In the genomic region with DNA sequence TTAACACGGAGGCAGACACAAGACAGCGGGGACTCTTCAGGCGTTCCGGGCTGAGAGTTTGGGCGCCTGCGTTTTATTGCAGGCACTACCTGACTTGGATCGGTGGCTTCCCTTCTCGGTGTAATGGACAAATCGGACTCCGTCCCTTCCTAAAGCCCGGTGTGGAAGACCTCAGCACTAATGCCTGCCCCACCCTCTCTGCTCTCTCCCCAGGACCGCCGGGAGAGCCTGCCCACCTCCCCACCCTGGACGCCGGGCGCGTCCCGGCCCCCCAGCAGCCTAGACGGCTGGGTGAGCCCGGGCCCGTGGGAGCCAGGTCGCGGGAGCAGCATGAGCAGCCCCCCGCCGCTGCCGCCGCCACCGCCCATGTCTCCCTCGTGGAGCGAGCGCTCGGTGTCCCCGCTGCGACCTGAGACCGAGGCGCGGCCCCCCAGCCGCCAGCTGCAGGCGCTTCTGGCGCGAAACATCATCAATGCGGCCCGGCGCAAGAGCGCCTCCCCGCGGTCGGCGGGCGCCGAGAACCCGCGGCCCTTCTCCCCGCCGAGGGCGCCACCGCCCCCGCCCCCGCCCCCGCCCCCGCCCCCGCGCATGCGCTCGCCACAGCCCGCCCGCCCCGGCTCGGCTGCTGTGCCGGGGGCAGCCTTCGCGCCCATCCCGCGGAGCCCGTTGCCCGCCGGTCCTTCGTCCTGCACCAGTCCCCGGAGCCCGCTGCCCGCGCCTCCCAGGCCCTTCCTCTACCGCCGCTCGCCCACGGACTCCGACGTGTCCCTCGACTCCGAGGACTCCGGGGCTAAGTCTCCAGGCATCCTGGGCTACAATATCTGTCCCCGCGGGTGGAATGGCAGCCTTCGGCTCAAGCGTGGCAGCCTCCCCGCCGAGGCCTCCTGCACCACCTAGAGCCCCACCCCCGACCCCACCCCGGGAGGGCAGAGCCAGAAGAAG, we compare ENCODE assay signal across 8 cellular contexts. TPM values are rescaled to one million over a fixed set of nuclear protein-coding genes. Genes with fewer than 3 reads are reported as not detected.
A peak's percentile ranks its signal among the peaks of the same experiment; 100 is the strongest.
DNase-seq lines count a peak whose midpoint lies in the region; FAIRE-seq and TF ChIP-seq lines count a peak whose summit lies in the region.

No MANE protein-coding gene starts in this region.

- H3K36me3 Mint-ChIP-seq in T-helper 2 cell treated with Interferon-gamma antibody and Interleukin-4, amounts not matched to agents 5 μg/mL and 100 μg/mL, for 36 hours (ENCODE audit: low read depth) = no peaks in the 10 kb centered on the region

- H3K4me3 ChIP-seq in astrocyte of the cerebellum (ENCODE audit: low read depth, low read length) = peak overlapping the region; percentile 45
- peak overlapping the region; percentile 68 for H3K4me3 ChIP-seq in iPS-18a (ENCODE audit: low read length)
- peak overlapping the region; percentile 33 to 43 for H3K4me3 ChIP-seq in small intestine (ENCODE audit: low read depth in 1 of 2, low read length in 2 of 2)

- peak overlapping the region; percentile 78 for H3K9ac ChIP-seq in iPS-18a (ENCODE audit: low read length)

- no peaks in the 10 kb centered on the region for H3K9me3 Mint-ChIP-seq in T-helper 2 cell treated with Interferon-gamma antibody and Interleukin-4, amounts not matched to agents 5 μg/mL and 100 μg/mL, for 36 hours

- peaks cover 6% of the 10 kb centered on the region for H3K4me1 Mint-ChIP-seq in T-helper 2 cell treated with Interferon-gamma antibody and Interleukin-4, amounts not matched to agents 5 μg/mL and 100 μg/mL, for 36 hours (ENCODE audit: low read depth)

- H3K27ac ChIP-seq in iPS-18a (ENCODE audit: low read length) (no peak overlapping the region), small intestine (ENCODE audit: low read depth in 1 of 2, low read length in 1 of 2) (peak overlapping the region in 1 of 2 donors; percentile 43)

- H3K36me3 ChIP-seq in iPS-18a (ENCODE audit: control insufficient read depth, low read depth, low read length) (no peaks in the 10 kb centered on the region), small intestine (ENCODE audit: control insufficient read depth in 2 of 2, insufficient read depth in 2 of 2, low read length in 2 of 2) (no peaks in the 10 kb centered on the region)

- peak; percentile 86 for TF ChIP-seq CTCF in GM10248 (IDR thresholded peaks at IDR 0.05; ENCODE audit: control extremely low read depth, extremely low read depth, low read depth, missing control alignments)
- peak; percentile 55 for TF ChIP-seq CTCF in astrocyte of the cerebellum (IDR thresholded peaks at IDR 0.05; ENCODE audit: low read depth, low read length, missing control alignments)

- no peaks in the 10 kb centered on the region for H3K9me3 ChIP-seq in iPS-18a (ENCODE audit: control insufficient read depth, low read depth, low read length)
- H3K9me3 ChIP-seq in small intestine (ENCODE audit: control insufficient read depth, low read depth) = no peaks in the 10 kb centered on the region

- 1 to 3% (median 2%) methylated on average over 50 to 99 of the region's 99 CpGs for WGBS in small intestine, 3 donors

- no peak for FAIRE-seq in small intestine (lab: Jason Lieb, UNC)
- FAIRE-seq in RCC 7860 (lab: Jason Lieb, UNC) = no peak

- H3K27ac Mint-ChIP-seq in T-helper 2 cell treated with Interferon-gamma antibody and Interleukin-4, amounts not matched to agents 5 μg/mL and 100 μg/mL, for 36 hours = peak overlapping the region; percentile 60

- peak overlapping the region; percentile 84 for H3K4me3 Mint-ChIP-seq in T-helper 2 cell treated with Interferon-gamma antibody and Interleukin-4, amounts not matched to agents 5 μg/mL and 100 μg/mL, for 36 hours

- H3K4me1 ChIP-seq in iPS-18a (ENCODE audit: control insufficient read depth, low read depth, low read length) (peaks cover 3% of the 10 kb centered on the region), small intestine (ENCODE audit: control insufficient read depth in 2 of 2, insufficient read depth in 1 of 2, low read depth in 1 of 2, low read length in 1 of 2) (no peaks in the 10 kb centered on the region)

- in situ Hi-C loops in astrocyte of the cerebellum (cut with HindIII; ENCODE audit: low sequenced_read_pairs) = loop anchor here (5.0 to 25.0 kb wide), 2 partner anchors 99 to 194 kb away; no protein-coding TSS in a partner anchor

- DNase-seq in GM10248 (ENCODE audit: extremely low spot score) = peak; percentile 92
- peak; percentile 38 for DNase-seq in HCEC 1CT
- peak; percentile 80 for DNase-seq in NAMALWA (ENCODE audit: low spot score)
- peak; percentile 68 for DNase-seq in T-helper 2 cell treated with Interferon-gamma antibody and Interleukin-4, amounts not matched to agents 5 μg/mL and 100 μg/mL, for 36 hours (ENCODE audit: low spot score)
- no peak for DNase-seq in astrocyte of the cerebellum (ENCODE audit: low read depth)
- peak; percentile 50 for DNase-seq in small intestine
- no peak for DNase-seq in RCC 7860 (ENCODE audit: low spot score)

- POLR2A ChIA-PET in GM10248 (lab: Yijun Ruan, JAX) = no interaction called here

- peaks cover 4% of the 10 kb centered on the region for H3K27me3 ChIP-seq in iPS-18a (ENCODE audit: control insufficient read depth, insufficient read depth, low read length)
- no peaks in the 10 kb centered on the region for H3K27me3 ChIP-seq in small intestine (ENCODE audit: control insufficient read depth in 2 of 2, insufficient read depth in 2 of 2, low read length in 2 of 2)

- CTCF ChIA-PET in GM10248 (lab: Yijun Ruan, JAX) = interaction anchor here (0.6 to 14.0 kb wide), 19 partner anchors 10 to 206 kb away, joined by 3 to 149 read pairs (median 4); a partner anchor contains a TSS

- H3K27me3 Mint-ChIP-seq in T-helper 2 cell treated with Interferon-gamma antibody and Interleukin-4, amounts not matched to agents 5 μg/mL and 100 μg/mL, for 36 hours (ENCODE audit: low read depth) = peaks cover 14% of the 10 kb centered on the region

RNA-seq across cellular contexts. Expression of a gene that starts 4.6 kb away (rescaled TPM):
- under 1 TPM; 0.27 to 0.45 (median 0.31) TPM for polyA plus RNA-seq in small intestine

RNA-seq across cellular contexts. Expression of a gene that starts 16.0 kb away (rescaled TPM):
- polyA plus RNA-seq in small intestine = 10 to 100 TPM; 23.2 to 34.4 (median 26.2) TPM

RNA-seq across cellular contexts. Expression of a gene that starts 44.4 kb away (rescaled TPM):
- polyA plus RNA-seq in small intestine = 10 to 100 TPM; 28.1 to 34.7 (median 29.5) TPM

Comparison
In these comparisons a context has a peak if more than half of its experiments do, and no peak if none do; other contexts are left out.
1. DNase-seq: peak in GM10248 (single experiment), HCEC 1CT (single experiment), NAMALWA (single experiment), T-helper 2 cell treated with Interferon-gamma antibody and Interleukin-4, amounts not matched to agents 5 μg/mL and 100 μg/mL, for 36 hours (single experiment) and small intestine (single experiment); none in astrocyte of the cerebellum (single experiment) and RCC 7860 (single experiment).
2. Peak in every context shown above with its lines, with median percentiles within 50 percentile points of each other: H3K4me3 ChIP-seq.